Comparison of ENCODE assay signal across 1 cellular context in the genomic region with DNA sequence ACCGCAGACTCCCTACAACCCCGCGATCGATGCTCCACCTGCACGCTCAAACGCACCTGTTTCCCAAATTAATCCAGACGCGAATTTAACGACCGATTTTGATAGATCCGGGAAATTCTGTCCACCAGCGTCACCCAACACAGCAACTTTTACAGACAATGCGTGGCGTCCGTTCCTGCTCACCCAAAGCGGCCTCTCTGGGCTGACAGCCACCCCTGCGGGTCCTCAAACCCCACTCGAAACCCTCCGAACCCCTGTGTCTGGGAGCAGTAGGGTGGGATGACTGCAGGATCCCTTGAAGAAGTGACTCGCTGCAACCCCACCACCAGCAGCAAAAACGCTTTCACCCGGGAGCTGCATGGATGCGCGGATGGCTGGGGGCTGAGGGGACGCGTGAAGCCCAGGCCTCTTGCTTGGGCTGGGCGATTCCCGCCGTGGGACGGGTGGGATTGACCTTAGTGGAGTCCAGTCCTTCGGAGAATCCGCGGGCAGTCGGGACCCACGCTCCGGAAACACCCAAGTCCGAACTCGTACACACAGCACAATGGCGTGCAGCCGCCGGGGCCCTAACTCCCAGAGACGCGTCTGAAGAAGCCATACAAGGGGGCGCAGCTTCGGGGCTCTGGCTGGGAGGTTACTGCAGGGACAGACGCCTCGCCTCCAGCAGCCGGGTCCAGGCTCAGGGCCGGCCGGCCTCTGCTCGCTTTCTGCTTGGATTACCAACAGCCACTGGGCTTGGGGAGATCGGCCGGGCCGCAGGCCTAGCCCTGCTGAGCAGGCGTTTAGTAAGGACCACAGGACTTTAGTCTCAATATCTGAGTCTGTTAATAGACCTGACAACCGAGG.
TF ChIP-seq lines count a peak whose summit lies in the region.

No MANE protein-coding gene starts in this region.

TF ChIP-seq in H1, 55 proteins besides CTCF, POLR2A, EP300 and RAD21:
- peak; percentile 96 for TF ChIP-seq EZH2 (IDR thresholded peaks at IDR 0.05; ENCODE audit: low read depth, low read length, severe bottlenecking)
- TF ChIP-seq TBP (IDR thresholded peaks at IDR 0.05; ENCODE audit: low read depth, low read length), result no peak
- TF ChIP-seq CBX8 (IDR thresholded peaks at IDR 0.05; ENCODE audit: borderline replicate concordance, low read depth, low read length), result peak; percentile 85; the same call in 1 of the 2 replicates
- TF ChIP-seq SUZ12 (IDR thresholded peaks at IDR 0.05; ENCODE audit: low read length), result peak; percentile 97
- TF ChIP-seq RNF2 (IDR thresholded peaks at IDR 0.05; ENCODE audit: borderline replicate concordance, low read depth, low read length, missing control alignments, poor library complexity, severe bottlenecking), result peak; percentile 97
